26 cellular contexts compared by ENCODE assay signal in genomic region chr7:157876469-157877285, GRCh38.
DNase-seq lines count a peak whose midpoint lies in the region; ATAC-seq and TF ChIP-seq lines count a peak whose summit lies in the region.
"Had no signal": no experiment of that assay in that cellular context is flagged by ENCODE, and none has a peak within 500 bp of the region (broad histone marks: within the 10 kb centered on the region; RNA-seq: fewer than 3 reads in every experiment).

No MANE protein-coding gene starts in this region.

- H3K27ac ChIP-seq in cardiac muscle cell (peak overlapping the region; percentile 50), mesendoderm (ENCODE audit: low read depth, low read length) (no peak overlapping the region)
- H3K27ac ChIP-seq: ovary, SJCRH30, upper lobe of left lung had no signal

- H4K5ac ChIP-seq in mesendoderm (ENCODE audit: low read length), result no peak overlapping the region

- in situ Hi-C loops in HAP-1 (cut with MboI; ENCODE audit: low sequenced_read_pairs), result no loop called here

- no peak overlapping the region for H3K56ac ChIP-seq in mesendoderm (ENCODE audit: low read length)

- H2BK15ac ChIP-seq in mesendoderm (replicated peaks; ENCODE audit: low read depth), result no peak overlapping the region

- H2BK120ac ChIP-seq in mesendoderm (ENCODE audit: low read depth, low read length), result no peak overlapping the region

- H3K4me1 Mint-ChIP-seq in osteocyte (ENCODE audit: unreplicated experiment), result no peaks in the 10 kb centered on the region

- H3K36me3 ChIP-seq in cardiac muscle cell (no peaks in the 10 kb centered on the region), mesendoderm (ENCODE audit: control insufficient read depth, insufficient read depth, low read length) (no peaks in the 10 kb centered on the region), HAP-1 (replicated peaks) (no peaks in the 10 kb centered on the region)
- H3K36me3 ChIP-seq: ovary, SJCRH30, upper lobe of left lung had no signal

- no peaks in the 10 kb centered on the region for H3K79me2 ChIP-seq in mesendoderm (ENCODE audit: control insufficient read depth, insufficient read depth, low read length)

- no peak overlapping the region for H3K4me3 ChIP-seq in cardiac muscle cell
- H3K4me3 ChIP-seq in mesendoderm (ENCODE audit: low read length), result no peak overlapping the region
- H3K4me3 ChIP-seq in HAP-1, result no peak overlapping the region
- H3K4me3 ChIP-seq: lung, mucosa of descending colon, ovary, SJCRH30, upper lobe of left lung had no signal

- peaks cover 23% of the 10 kb centered on the region for H3K9me3 Mint-ChIP-seq in osteocyte (ENCODE audit: unreplicated experiment)
- H3K9me3 Mint-ChIP-seq: natural killer cell had no signal

- H3K4me3 Mint-ChIP-seq in osteocyte (ENCODE audit: unreplicated experiment), result no peak overlapping the region
- H3K4me3 Mint-ChIP-seq: natural killer cell had no signal

- H3K27me3 Mint-ChIP-seq in osteocyte (ENCODE audit: unreplicated experiment), result no peaks in the 10 kb centered on the region

- no CpG with 5 or more reads among the region's 36 CpGs for WGBS in mesendoderm (ENCODE audit: extremely low coverage, insufficient coverage, low lambda C conversion rate)

- H3K36me3 Mint-ChIP-seq in osteocyte (ENCODE audit: unreplicated experiment), result no peaks in the 10 kb centered on the region
- H3K36me3 Mint-ChIP-seq: natural killer cell had no signal

- H3K4ac ChIP-seq in mesendoderm (ENCODE audit: low read depth, low read length), result no peak overlapping the region

- TF ChIP-seq CTCF in cardiac muscle cell (IDR thresholded peaks at IDR 0.05; ENCODE audit: low read depth, low read length) (no peak), osteocyte (IDR thresholded peaks at IDR 0.05) (no peak)

- H3K9me3 ChIP-seq in cardiac muscle cell (ENCODE audit: low read depth) (no peaks in the 10 kb centered on the region), HAP-1 (no peaks in the 10 kb centered on the region)
- H3K9me3 ChIP-seq: ovary, SJCRH30, upper lobe of left lung had no signal

- no peak for ATAC-seq in Right ventricle myocardium superior (ENCODE audit: poor library complexity)
- ATAC-seq: activated naive CD4-positive, alpha-beta T cell treated with anti-CD3 and anti-CD28 coated beads, Interleukin-2, amount 50 U/mL, for 72 hours; mucosa of descending colon; natural killer cell had no signal

- intact Hi-C loops in Right ventricle myocardium superior (cut with DNase I), result no loop called here

- no peak overlapping the region for H3K18ac ChIP-seq in mesendoderm (ENCODE audit: low read length)

- no peak overlapping the region for H2BK5ac ChIP-seq in mesendoderm (ENCODE audit: low read length)

- H3K23ac ChIP-seq in mesendoderm (ENCODE audit: low read length), result no peak overlapping the region

- H3K9ac ChIP-seq in mesendoderm (ENCODE audit: low read length), result no peak overlapping the region

- H3K27me3 ChIP-seq in cardiac muscle cell (no peaks in the 10 kb centered on the region), mesendoderm (ENCODE audit: insufficient read depth, low read length, poor library complexity) (no peaks in the 10 kb centered on the region), HAP-1 (ENCODE audit: low read depth) (no peaks in the 10 kb centered on the region)
- H3K27me3 ChIP-seq: ovary, upper lobe of left lung had no signal

- no peak for DNase-seq in cardiac muscle cell (ENCODE audit: low read depth in 1 of 2, low spot score in 1 of 2)
- DNase-seq in Right ventricle myocardium superior, result no peak
- DNase-seq in RPMI8226, result peak; percentile 22
- peak; percentile 11 for DNase-seq in mesendoderm
- DNase-seq in HT-29 (ENCODE audit: low spot score), result no peak
- DNase-seq in NCI-H128 (lab: John Stamatoyannopoulos, UW; ENCODE audit: unreplicated experiment), result no peak
- no peak for DNase-seq in osteocyte (ENCODE audit: extremely low spot score, unreplicated experiment)
- no peak for DNase-seq in HAP-1 (ENCODE audit: low spot score in 2 of 2)
- DNase-seq: activated CD4-positive, alpha-beta T cell treated with anti-CD3 and anti-CD28 coated beads for 4 hours; AML-193; amygdala; GF-D8; KBM-7; MM.1S; mucosa of descending colon; natural killer cell; NCI-H1417 treated with DMSO at 0.1 percent for 48 hours; NCI-H2081; NCI-H2227 treated with DMSO at 0.1 percent for 48 hours; ovary; stimulated activated naive CD4-positive, alpha-beta T cell; SW 1271; upper lobe of left lung had no signal

- H4K8ac ChIP-seq in mesendoderm (ENCODE audit: low read depth, low read length), result no peak overlapping the region

- H3K4me1 ChIP-seq in cardiac muscle cell (ENCODE audit: low read depth), result no peaks in the 10 kb centered on the region
- peaks cover 2% of the 10 kb centered on the region for H3K4me1 ChIP-seq in mesendoderm (ENCODE audit: control insufficient read depth, low read depth, low read length)
- H3K4me1 ChIP-seq in HAP-1, result no peaks in the 10 kb centered on the region
- H3K4me1 ChIP-seq: SJCRH30 had no signal

- H3K79me1 ChIP-seq in mesendoderm (ENCODE audit: low read length), result no peaks in the 10 kb centered on the region

- no peak overlapping the region for H3K27ac Mint-ChIP-seq in osteocyte (ENCODE audit: unreplicated experiment)
- H3K27ac Mint-ChIP-seq: natural killer cell had no signal

- no peak overlapping the region for H3K4me2 ChIP-seq in mesendoderm (ENCODE audit: low read length)

- H2AK5ac ChIP-seq in mesendoderm (ENCODE audit: low read length), result no peak overlapping the region

Comparison
In these comparisons a context has a peak if more than half of its experiments do, and no peak if none do; other contexts are left out.
1. DNase-seq: peak in RPMI8226 (single experiment) and mesendoderm (single experiment); none in cardiac muscle cell (0 of 2), Right ventricle myocardium superior (single experiment), HT-29 (single experiment), NCI-H128 (single experiment), osteocyte (single experiment) and HAP-1 (0 of 2).